Comparison of ENCODE assay signal across 16 cellular contexts in genomic region chr10:20991526-20991925, GRCh38.
DNase-seq lines count a peak whose midpoint lies in the region; ATAC-seq and TF ChIP-seq lines count a peak whose summit lies in the region.
"Had no signal": no experiment of that assay in that cellular context is flagged by ENCODE, and none has a peak within 500 bp of the region (broad histone marks: within the 10 kb centered on the region; RNA-seq: fewer than 3 reads in every experiment).

No MANE protein-coding gene starts in this region.

- intact Hi-C loops in PC-9 (cut with micrococcal nuclease; ENCODE audit: unreplicated experiment) = loop anchor here (5.0 kb wide), 2 partner anchors 99 to 276 kb away; no protein-coding TSS in a partner anchor

- H3K27ac ChIP-seq in RWPE2 (ENCODE audit: poor library complexity, severe bottlenecking) = peak overlapping the region; percentile 56
- H3K27ac ChIP-seq in PC-9 = no peak overlapping the region
- H3K27ac ChIP-seq: 22Rv1, BLaER1 had no signal

- POLR2A ChIA-PET in PC-9 (lab: Charles Lee; ENCODE audit: unreplicated experiment) = no interaction called here

- CTCF ChIA-PET in activated CD8-positive, alpha-beta memory T cell treated with anti-CD3 and anti-CD28 coated beads, Interleukin-2, amount 10 ng/mL, durations not matched to agents 7 days and 5 days (lab: Charles Lee) = no interaction called here
- CTCF ChIA-PET in PC-9 (lab: Charles Lee) = no interaction called here

- H3K4me3 ChIP-seq in RWPE2 (ENCODE audit: severe bottlenecking) (no peak overlapping the region), PC-9 (no peak overlapping the region)
- H3K4me3 ChIP-seq: BLaER1 had no signal

- H3F3A ChIP-seq in PC-9 (ENCODE audit: insufficient read depth, low read depth) = peaks cover 26% of the 10 kb centered on the region

- no peak overlapping the region for H3K4me2 ChIP-seq in PC-9
- H3K4me2 ChIP-seq: BLaER1 had no signal

- H3K4me1 ChIP-seq in RWPE2 (ENCODE audit: insufficient read depth, poor library complexity, severe bottlenecking) (peaks cover 25% of the 10 kb centered on the region), PC-9 (replicated peaks; ENCODE audit: insufficient read depth) (peaks cover 35% of the 10 kb centered on the region)
- H3K4me1 ChIP-seq: BLaER1 had no signal

- H3K36me3 ChIP-seq in RWPE2 (ENCODE audit: low read depth) (no peaks in the 10 kb centered on the region), PC-9 (ENCODE audit: low read depth) (no peaks in the 10 kb centered on the region)
- H3K36me3 ChIP-seq: BLaER1 had no signal

- H4K20me1 ChIP-seq in PC-9 (ENCODE audit: insufficient read depth) = no peaks in the 10 kb centered on the region
- H4K20me1 ChIP-seq: BLaER1 had no signal

- H3K9me2 ChIP-seq in PC-9 (ENCODE audit: insufficient read depth) = no peaks in the 10 kb centered on the region

- no peaks in the 10 kb centered on the region; the same call in 1 of the 2 replicates for H3K79me2 ChIP-seq in PC-9 (ENCODE audit: low read depth)

- no peaks in the 10 kb centered on the region for H3K4me1 Mint-ChIP-seq in activated CD8-positive, alpha-beta memory T cell treated with anti-CD3 and anti-CD28 coated beads, Interleukin-2, amount 10 ng/mL, durations not matched to agents 7 days and 5 days
- H3K4me1 Mint-ChIP-seq: CD4-positive, CD25-positive, alpha-beta regulatory T cell had no signal

- H3K27me3 ChIP-seq in RWPE2 (ENCODE audit: insufficient read depth, poor library complexity, severe bottlenecking) (no peaks in the 10 kb centered on the region), PC-9 (ENCODE audit: insufficient read depth, low read depth) (no peaks in the 10 kb centered on the region)
- H3K27me3 ChIP-seq: BLaER1 had no signal

- no TSS peak for BruUV-seq in PC-9 (replicated peaks; lab: Mats Ljungman, UMichigan)

- no peak overlapping the region for H2AFZ ChIP-seq in PC-9

- TF ChIP-seq CTCF in RWPE2 (IDR thresholded peaks at IDR 0.05; ENCODE audit: poor library complexity, severe bottlenecking) = no peak
- TF ChIP-seq CTCF in PC-9 (conservative IDR thresholded peaks at IDR 0.05) = no peak

- no peak overlapping the region for H3K27ac Mint-ChIP-seq in activated CD8-positive, alpha-beta memory T cell treated with anti-CD3 and anti-CD28 coated beads, Interleukin-2, amount 10 ng/mL, durations not matched to agents 7 days and 5 days
- H3K27ac Mint-ChIP-seq: CD4-positive, CD25-positive, alpha-beta regulatory T cell; H9 had no signal

- H3K36me3 Mint-ChIP-seq in activated CD8-positive, alpha-beta memory T cell treated with anti-CD3 and anti-CD28 coated beads, Interleukin-2, amount 10 ng/mL, durations not matched to agents 7 days and 5 days = no peaks in the 10 kb centered on the region
- H3K36me3 Mint-ChIP-seq: CD4-positive, CD25-positive, alpha-beta regulatory T cell had no signal

- no peak for ATAC-seq in RWPE2 (ENCODE audit: low read depth)
- ATAC-seq in activated CD8-positive, alpha-beta memory T cell treated with anti-CD3 and anti-CD28 coated beads, Interleukin-2, amount 10 ng/mL, durations not matched to agents 7 days and 5 days = no peak

- H3K27me3 Mint-ChIP-seq in activated CD8-positive, alpha-beta memory T cell treated with anti-CD3 and anti-CD28 coated beads, Interleukin-2, amount 10 ng/mL, durations not matched to agents 7 days and 5 days = no peaks in the 10 kb centered on the region
- H3K27me3 Mint-ChIP-seq: CD4-positive, CD25-positive, alpha-beta regulatory T cell had no signal

- no peak overlapping the region for H3K4me3 Mint-ChIP-seq in activated CD8-positive, alpha-beta memory T cell treated with anti-CD3 and anti-CD28 coated beads, Interleukin-2, amount 10 ng/mL, durations not matched to agents 7 days and 5 days
- H3K4me3 Mint-ChIP-seq: CD4-positive, CD25-positive, alpha-beta regulatory T cell; H9 had no signal

- H3K9me3 Mint-ChIP-seq in activated CD8-positive, alpha-beta memory T cell treated with anti-CD3 and anti-CD28 coated beads, Interleukin-2, amount 10 ng/mL, durations not matched to agents 7 days and 5 days (ENCODE audit: low read depth) = no peaks in the 10 kb centered on the region

- DNase-seq in DMS153 (lab: John Stamatoyannopoulos, UW) (peak; percentile 5), DMS153 treated with DMSO at 0.1 percent for 48 hours (lab: John Stamatoyannopoulos, UW; ENCODE audit: unreplicated experiment) (no peak), SHP77 treated with DMSO at 0.1 percent for 48 hours (lab: John Stamatoyannopoulos, UW) (peak; percentile 30), SHP77 (lab: John Stamatoyannopoulos, UW) (no peak), RWPE2 (ENCODE audit: low spot score) (no peak), PC-9 (no peak), C1 segment of cervical spinal cord (lab: John Stamatoyannopoulos, UW) (no peak)
- DNase-seq in activated CD8-positive, alpha-beta memory T cell treated with anti-CD3 and anti-CD28 coated beads, Interleukin-2, amount 10 ng/mL, durations not matched to agents 7 days and 5 days = no peak
- DNase-seq: AML-193; Calu3; CD4-positive, CD25-positive, alpha-beta regulatory T cell; DMS 273 treated with DMSO at 0.1 percent for 48 hours; GOT3; H9 had no signal

- H3K9me3 ChIP-seq in RWPE2 (ENCODE audit: severe bottlenecking) (no peaks in the 10 kb centered on the region), PC-9 (ENCODE audit: insufficient read depth, low read depth) (no peaks in the 10 kb centered on the region)
- H3K9me3 ChIP-seq: BLaER1 had no signal

Comparison
In these comparisons a context has a peak if more than half of its experiments do, and no peak if none do; other contexts are left out.
1. DNase-seq: peak in DMS153 (single experiment) and SHP77 treated with DMSO at 0.1 percent for 48 hours (single experiment); none in DMS153 treated with DMSO at 0.1 percent for 48 hours (single experiment), SHP77 (0 of 2), RWPE2 (single experiment), activated CD8-positive, alpha-beta memory T cell treated with anti-CD3 and anti-CD28 coated beads, Interleukin-2, amount 10 ng/mL, durations not matched to agents 7 days and 5 days (single experiment), PC-9 (0 of 2) and C1 segment of cervical spinal cord (0 of 14).